Comparison of ENCODE assay signal across 9 cellular contexts in the genomic region with DNA sequence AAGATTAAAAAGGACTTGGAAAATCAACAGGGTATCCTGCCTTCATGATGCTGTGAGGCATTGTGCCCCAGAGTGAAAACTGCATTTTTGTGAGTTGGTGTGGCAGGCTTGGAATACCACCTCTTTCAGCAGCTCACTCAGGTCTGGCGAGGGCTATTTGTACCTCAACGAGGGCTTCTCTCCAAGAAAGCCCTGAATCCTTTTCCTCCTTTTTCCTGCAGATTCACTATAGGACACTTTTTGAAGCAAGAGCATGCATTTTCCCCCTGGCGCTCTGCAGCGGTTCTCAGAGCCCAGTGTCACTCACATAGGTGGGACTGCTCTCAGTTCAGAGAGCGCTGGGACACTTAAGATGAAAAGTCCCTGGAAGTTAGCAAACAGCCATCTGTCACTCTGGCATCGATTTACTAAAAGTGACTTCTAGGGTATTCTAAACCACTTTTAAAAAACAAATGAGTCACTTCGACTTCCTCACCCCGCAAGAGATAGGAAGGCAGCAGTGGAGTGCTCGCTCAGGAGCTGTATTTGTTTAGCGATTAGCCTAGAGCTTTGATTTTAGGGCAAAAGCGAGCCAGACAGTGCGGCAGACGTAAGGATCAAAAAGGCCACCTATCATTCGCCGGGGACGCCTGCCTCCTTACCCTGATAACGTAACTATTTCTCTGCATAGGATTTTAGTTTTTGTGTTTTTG.
DNase-seq lines count a peak whose midpoint lies in the region; ATAC-seq and TF ChIP-seq lines count a peak whose summit lies in the region.
"Had no signal": no experiment of that assay in that cellular context is flagged by ENCODE, and none has a peak within 500 bp of the region (broad histone marks: within the 10 kb centered on the region; RNA-seq: fewer than 3 reads in every experiment).

No MANE protein-coding gene starts in this region.

- no peaks in the 10 kb centered on the region for H3K79me2 ChIP-seq in MM.1S (ENCODE audit: low read length)

- H3K9me2 ChIP-seq in MM.1S (replicated peaks; ENCODE audit: insufficient read depth, low read length), result no peaks in the 10 kb centered on the region

- no peak overlapping the region for H2AFZ ChIP-seq in MM.1S (ENCODE audit: low read length)

- H3K4me2 ChIP-seq in MM.1S (ENCODE audit: low read depth, low read length), result no peak overlapping the region

- H4K20me1 ChIP-seq in MM.1S (ENCODE audit: insufficient read depth, low read length), result no peaks in the 10 kb centered on the region

- H3K4me3 Mint-ChIP-seq in nephron progenitor cell, result peak overlapping the region; percentile 90

- H3K27ac Mint-ChIP-seq in nephron progenitor cell, result no peak overlapping the region

- H3K27me3 Mint-ChIP-seq in nephron progenitor cell (ENCODE audit: low read depth, poor library complexity), result peaks cover 54% of the 10 kb centered on the region

- H3K27me3 ChIP-seq in effector memory CD4-positive, alpha-beta T cell (replicated peaks; ENCODE audit: control insufficient read depth, insufficient read depth, low read length, poor library complexity, severe bottlenecking), result peaks cover 3% of the 10 kb centered on the region
- no peaks in the 10 kb centered on the region for H3K27me3 ChIP-seq in MM.1S (replicated peaks; ENCODE audit: insufficient read depth, low read length)

- H3K36me3 Mint-ChIP-seq in nephron progenitor cell (ENCODE audit: low read depth), result peaks cover 23% of the 10 kb centered on the region

- no peaks in the 10 kb centered on the region for H3F3A ChIP-seq in MM.1S (ENCODE audit: insufficient read depth, low read length)

- H3K36me3 ChIP-seq in effector memory CD4-positive, alpha-beta T cell (ENCODE audit: control insufficient read depth, insufficient read depth, low read length), result no peaks in the 10 kb centered on the region
- H3K36me3 ChIP-seq in MM.1S (replicated peaks; ENCODE audit: insufficient read depth, low read length), result no peaks in the 10 kb centered on the region

- H3K4me1 Mint-ChIP-seq in nephron progenitor cell, result peaks cover 32% of the 10 kb centered on the region

- no peaks in the 10 kb centered on the region for H3K9me3 ChIP-seq in effector memory CD4-positive, alpha-beta T cell (ENCODE audit: control insufficient read depth, low read length)
- H3K9me3 ChIP-seq in MM.1S (replicated peaks; ENCODE audit: insufficient read depth, low read length), result no peaks in the 10 kb centered on the region

- peaks cover 7% of the 10 kb centered on the region for H3K4me1 ChIP-seq in effector memory CD4-positive, alpha-beta T cell (ENCODE audit: control insufficient read depth, insufficient read depth, low read length, poor library complexity, severe bottlenecking)
- H3K4me1 ChIP-seq in MM.1S (ENCODE audit: low read length), result no peaks in the 10 kb centered on the region

- H3K9ac ChIP-seq in MM.1S (ENCODE audit: low read length), result no peak overlapping the region

- TF ChIP-seq CTCF in nephron progenitor cell (IDR thresholded peaks at IDR 0.05) (no peak), MM.1S (IDR thresholded peaks at IDR 0.05; ENCODE audit: low read length) (no peak)

- no peak for ATAC-seq in HG03378 (IDR thresholded peaks at IDR 0.05; ENCODE audit: unreplicated experiment)

- peaks cover 40% of the 10 kb centered on the region for H3K9me3 Mint-ChIP-seq in nephron progenitor cell

- peak; percentile 70 for DNase-seq in DMS53 (lab: John Stamatoyannopoulos, UW)
- DNase-seq in NCI-H2171 (lab: John Stamatoyannopoulos, UW), result peak; percentile 9
- no peak for DNase-seq in effector memory CD4-positive, alpha-beta T cell
- DNase-seq in nephron progenitor cell, result no peak
- no peak for DNase-seq in MM.1S
- DNase-seq in stimulated activated CD4-positive, alpha-beta T cell treated with anti-CD3 and anti-CD28 coated beads, Interleukin-2, amount 100 ng/mL, for 48 hours, result no peak
- no peak for DNase-seq in NCI-H526 (lab: John Stamatoyannopoulos, UW)

- no peak overlapping the region for H3K27ac ChIP-seq in effector memory CD4-positive, alpha-beta T cell (ENCODE audit: insufficient read depth, low read length, poor library complexity, severe bottlenecking)
- no peak overlapping the region for H3K27ac ChIP-seq in MM.1S (ENCODE audit: low read length)
- H3K27ac ChIP-seq: HL-60 had no signal

- H3K4me3 ChIP-seq in effector memory CD4-positive, alpha-beta T cell (ENCODE audit: insufficient read depth, low read depth, low read length, poor library complexity, severe bottlenecking), result peak overlapping the region; percentile 51
- no peak overlapping the region for H3K4me3 ChIP-seq in MM.1S (ENCODE audit: low read length)

Comparison
In these comparisons a context has a peak if more than half of its experiments do, and no peak if none do; other contexts are left out.
1. DNase-seq: peak in DMS53 (single experiment) and NCI-H2171 (single experiment); none in effector memory CD4-positive, alpha-beta T cell (0 of 3), nephron progenitor cell (single experiment), MM.1S (single experiment), stimulated activated CD4-positive, alpha-beta T cell treated with anti-CD3 and anti-CD28 coated beads, Interleukin-2, amount 100 ng/mL, for 48 hours (0 of 2) and NCI-H526 (0 of 2).